ENCODE assay signal across 1 cellular context in the genomic region with DNA sequence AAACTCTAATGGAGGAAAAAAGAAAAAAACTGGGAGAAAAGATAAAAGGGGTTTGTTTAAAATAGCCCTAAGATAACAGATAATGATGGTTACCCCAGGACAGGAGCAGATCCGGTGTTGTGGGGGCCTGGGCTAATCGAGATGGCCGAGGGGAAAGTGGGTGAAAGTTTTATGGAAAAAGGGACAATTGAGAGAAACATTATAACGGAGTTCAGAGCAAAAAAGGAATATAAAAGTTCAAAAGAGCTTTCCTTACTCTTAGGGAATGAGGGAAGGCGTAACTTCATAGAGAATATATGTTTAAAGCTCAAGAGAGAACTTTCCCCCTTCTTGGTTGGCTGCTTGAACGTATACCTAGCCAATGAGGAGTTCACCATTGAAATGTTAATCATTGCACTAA.
TF ChIP-seq lines count a peak whose summit lies in the region.

No MANE protein-coding gene starts in this region.

TF ChIP-seq in K562, 482 proteins besides CTCF, POLR2A, EP300 and RAD21 (continued from another document and continues in another):
- TF ChIP-seq E4F1 (CRISPR knock-in tag; IDR thresholded peaks at IDR 0.05; ENCODE audit: borderline replicate concordance) (no peak), ZNF707 (CRISPR knock-in tag; conservative IDR thresholded peaks at IDR 0.05) (no peak), DPF2 (IDR thresholded peaks at IDR 0.05) (peak; percentile 2; the same call in 1 of the 2 replicates), ZMIZ1 (IDR thresholded peaks at IDR 0.05; ENCODE audit: low read depth in 2 of 2, low read length in 2 of 2) (no peak), CSDE1 (IDR thresholded peaks at IDR 0.05) (no peak), KDM2B (CRISPR knock-in tag; IDR thresholded peaks at IDR 0.05) (no peak), BRCA1 (IDR thresholded peaks at IDR 0.05) (no peak), BRCA1 (CRISPR knock-in tag; IDR thresholded peaks at IDR 0.05) (no peak), FOSL1 (tag; conservative IDR thresholded peaks at IDR 0.05) (no peak), ZNF830 (CRISPR knock-in tag; IDR thresholded peaks at IDR 0.05) (no peak), ZNF518B (CRISPR knock-in tag; IDR thresholded peaks at IDR 0.05) (no peak), SPI1 (IDR thresholded peaks at IDR 0.05; ENCODE audit: borderline replicate concordance, low read depth, low read length) (no peak), ELF2 (CRISPR knock-in tag; IDR thresholded peaks at IDR 0.05) (peak; percentile 6; the same call in 1 of the 2 replicates), ESRRA (IDR thresholded peaks at IDR 0.05; ENCODE audit: borderline replicate concordance, low read depth) (no peak), SRSF9 (IDR thresholded peaks at IDR 0.05; ENCODE audit: borderline replicate concordance, low read depth, low read length) (no peak), ZNF644 (tag; IDR thresholded peaks at IDR 0.05; ENCODE audit: low read depth) (0 out of 2 replicates have a peak, but pooled peaks have one; percentile 39), ZNF512 (tag; IDR thresholded peaks at IDR 0.05) (no peak), SMARCA4 (IDR thresholded peaks at IDR 0.05) (peak; percentile 38; the same call in 1 of the 2 replicates), CC2D1A (IDR thresholded peaks at IDR 0.05) (0 out of 2 replicates have a peak, but pooled peaks have one; percentile 26), MAZ (CRISPR knock-in tag; conservative IDR thresholded peaks at IDR 0.05 in 1 of 2, IDR thresholded peaks at IDR 0.05 in 1 of 2) (no peak), E2F3 (CRISPR knock-in tag; IDR thresholded peaks at IDR 0.05) (no peak), PHB (CRISPR knock-in tag; IDR thresholded peaks at IDR 0.05) (no peak)
- TF ChIP-seq, protein P1, sequence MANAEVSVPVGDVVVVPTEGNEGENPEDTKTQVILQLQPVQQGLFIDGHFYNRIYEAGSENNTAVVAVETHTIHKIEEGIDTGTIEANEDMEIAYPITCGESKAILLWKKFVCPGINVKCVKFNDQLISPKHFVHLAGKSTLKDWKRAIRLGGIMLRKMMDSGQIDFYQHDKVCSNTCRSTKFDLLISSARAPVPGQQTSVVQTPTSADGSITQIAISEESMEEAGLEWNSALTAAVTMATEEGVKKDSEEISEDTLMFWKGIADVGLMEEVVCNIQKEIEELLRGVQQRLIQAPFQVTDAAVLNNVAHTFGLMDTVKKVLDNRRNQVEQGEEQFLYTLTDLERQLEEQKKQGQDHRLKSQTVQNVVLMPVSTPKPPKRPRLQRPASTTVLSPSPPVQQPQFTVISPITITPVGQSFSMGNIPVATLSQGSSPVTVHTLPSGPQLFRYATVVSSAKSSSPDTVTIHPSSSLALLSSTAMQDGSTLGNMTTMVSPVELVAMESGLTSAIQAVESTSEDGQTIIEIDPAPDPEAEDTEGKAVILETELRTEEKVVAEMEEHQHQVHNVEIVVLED (CRISPR knock-in tag; IDR thresholded peaks at IDR 0.05): no peak
- TF ChIP-seq, protein P2, sequence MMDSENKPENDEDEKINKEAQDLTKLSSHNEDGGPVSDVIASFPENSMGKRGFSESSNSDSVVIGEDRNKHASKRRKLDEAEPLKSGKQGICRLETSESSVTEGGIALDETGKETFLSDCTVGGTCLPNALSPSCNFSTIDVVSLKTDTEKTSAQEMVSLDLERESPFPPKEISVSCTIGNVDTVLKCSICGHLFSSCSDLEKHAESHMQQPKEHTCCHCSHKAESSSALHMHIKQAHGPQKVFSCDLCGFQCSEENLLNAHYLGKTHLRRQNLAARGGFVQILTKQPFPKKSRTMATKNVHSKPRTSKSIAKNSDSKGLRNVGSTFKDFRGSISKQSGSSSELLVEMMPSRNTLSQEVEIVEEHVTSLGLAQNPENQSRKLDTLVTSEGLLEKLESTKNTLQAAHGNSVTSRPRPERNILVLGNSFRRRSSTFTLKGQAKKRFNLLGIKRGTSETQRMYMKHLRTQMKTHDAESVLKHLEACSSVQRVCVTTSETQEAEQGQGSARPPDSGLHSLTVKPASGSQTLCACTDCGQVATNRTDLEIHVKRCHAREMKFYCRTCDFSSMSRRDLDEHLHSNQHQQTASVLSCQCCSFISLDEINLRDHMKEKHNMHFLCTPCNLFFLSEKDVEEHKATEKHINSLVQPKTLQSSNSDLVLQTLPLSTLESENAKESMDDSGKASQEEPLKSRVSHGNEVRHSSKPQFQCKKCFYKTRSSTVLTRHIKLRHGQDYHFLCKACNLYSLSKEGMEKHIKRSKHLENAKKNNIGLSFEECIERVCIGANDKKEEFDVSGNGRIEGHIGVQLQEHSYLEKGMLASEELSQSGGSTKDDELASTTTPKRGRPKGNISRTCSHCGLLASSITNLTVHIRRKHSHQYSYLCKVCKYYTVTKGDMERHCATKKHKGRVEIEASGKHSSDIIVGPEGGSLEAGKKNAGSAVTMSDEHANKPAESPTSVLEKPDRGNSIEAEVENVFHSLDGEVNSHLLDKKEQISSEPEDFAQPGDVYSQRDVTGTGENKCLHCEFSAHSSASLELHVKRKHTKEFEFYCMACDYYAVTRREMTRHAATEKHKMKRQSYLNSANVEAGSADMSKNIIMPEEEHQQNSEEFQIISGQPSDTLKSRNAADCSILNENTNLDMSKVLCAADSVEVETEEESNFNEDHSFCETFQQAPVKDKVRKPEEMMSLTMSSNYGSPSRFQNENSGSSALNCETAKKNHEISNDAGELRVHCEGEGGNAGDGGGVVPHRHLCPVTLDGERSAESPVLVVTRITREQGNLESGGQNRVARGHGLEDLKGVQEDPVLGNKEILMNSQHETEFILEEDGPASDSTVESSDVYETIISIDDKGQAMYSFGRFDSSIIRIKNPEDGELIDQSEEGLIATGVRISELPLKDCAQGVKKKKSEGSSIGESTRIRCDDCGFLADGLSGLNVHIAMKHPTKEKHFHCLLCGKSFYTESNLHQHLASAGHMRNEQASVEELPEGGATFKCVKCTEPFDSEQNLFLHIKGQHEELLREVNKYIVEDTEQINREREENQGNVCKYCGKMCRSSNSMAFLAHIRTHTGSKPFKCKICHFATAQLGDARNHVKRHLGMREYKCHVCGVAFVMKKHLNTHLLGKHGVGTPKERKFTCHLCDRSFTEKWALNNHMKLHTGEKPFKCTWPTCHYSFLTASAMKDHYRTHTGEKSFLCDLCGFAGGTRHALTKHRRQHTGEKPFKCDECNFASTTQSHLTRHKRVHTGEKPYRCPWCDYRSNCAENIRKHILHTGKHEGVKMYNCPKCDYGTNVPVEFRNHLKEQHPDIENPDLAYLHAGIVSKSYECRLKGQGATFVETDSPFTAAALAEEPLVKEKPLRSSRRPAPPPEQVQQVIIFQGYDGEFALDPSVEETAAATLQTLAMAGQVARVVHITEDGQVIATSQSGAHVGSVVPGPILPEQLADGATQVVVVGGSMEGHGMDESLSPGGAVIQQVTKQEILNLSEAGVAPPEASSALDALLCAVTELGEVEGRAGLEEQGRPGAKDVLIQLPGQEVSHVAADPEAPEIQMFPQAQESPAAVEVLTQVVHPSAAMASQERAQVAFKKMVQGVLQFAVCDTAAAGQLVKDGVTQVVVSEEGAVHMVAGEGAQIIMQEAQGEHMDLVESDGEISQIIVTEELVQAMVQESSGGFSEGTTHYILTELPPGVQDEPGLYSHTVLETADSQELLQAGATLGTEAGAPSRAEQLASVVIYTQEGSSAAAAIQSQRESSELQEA (IDR thresholded peaks at IDR 0.05; ENCODE audit: low read depth): no peak
- TF ChIP-seq, protein P3, sequence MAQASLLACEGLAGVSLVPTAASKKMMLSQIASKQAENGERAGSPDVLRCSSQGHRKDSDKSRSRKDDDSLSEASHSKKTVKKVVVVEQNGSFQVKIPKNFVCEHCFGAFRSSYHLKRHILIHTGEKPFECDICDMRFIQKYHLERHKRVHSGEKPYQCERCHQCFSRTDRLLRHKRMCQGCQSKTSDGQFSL (CRISPR knock-in tag; IDR thresholded peaks at IDR 0.05): no peak
- TF ChIP-seq, protein P3 (tag; IDR thresholded peaks at IDR 0.05): peak in 1 of 2 experiments; percentile 13; a peak in 1 of 4 replicates
